In genomic region chr2:228140934-228141528, GRCh38 we compare ENCODE assay signal across 10 cellular contexts.
A peak's percentile ranks its signal among the peaks of the same experiment; 100 is the strongest.
DNase-seq lines count a peak whose midpoint lies in the region; ATAC-seq lines count a peak whose summit lies in the region.
"Had no signal": no experiment of that assay in that cellular context is flagged by ENCODE, and none has a peak within 500 bp of the region (broad histone marks: within the 10 kb centered on the region; RNA-seq: fewer than 3 reads in every experiment).

No MANE protein-coding gene starts in this region.

- H3K27ac Mint-ChIP-seq in stimulated activated naive CD8-positive, alpha-beta T cell treated with anti-CD3 and anti-CD28 coated beads, Interleukin-15, amount 100 ng/mL, for 72 hours: no peak overlapping the region
- H3K27ac Mint-ChIP-seq in stimulated activated effector memory CD8-positive, alpha-beta T cell treated with anti-CD3 and anti-CD28 coated beads, Interleukin-12 subunit alpha, Interleukin-12 subunit beta, amount 100 ng/mL, for 72 hours: no peak overlapping the region

- H3K4me3 Mint-ChIP-seq in stimulated activated naive CD8-positive, alpha-beta T cell treated with anti-CD3 and anti-CD28 coated beads, Interleukin-15, amount 100 ng/mL, for 72 hours: no peak overlapping the region
- H3K4me3 Mint-ChIP-seq in stimulated activated effector memory CD8-positive, alpha-beta T cell treated with anti-CD3 and anti-CD28 coated beads, Interleukin-12 subunit alpha, Interleukin-12 subunit beta, amount 100 ng/mL, for 72 hours: no peak overlapping the region

- H3K4me1 Mint-ChIP-seq in stimulated activated naive CD8-positive, alpha-beta T cell treated with anti-CD3 and anti-CD28 coated beads, Interleukin-15, amount 100 ng/mL, for 72 hours: peaks cover 6% of the 10 kb centered on the region
- no peaks in the 10 kb centered on the region for H3K4me1 Mint-ChIP-seq in stimulated activated effector memory CD8-positive, alpha-beta T cell treated with anti-CD3 and anti-CD28 coated beads, Interleukin-12 subunit alpha, Interleukin-12 subunit beta, amount 100 ng/mL, for 72 hours

- H3K9me3 Mint-ChIP-seq in stimulated activated naive CD8-positive, alpha-beta T cell treated with anti-CD3 and anti-CD28 coated beads, Interleukin-15, amount 100 ng/mL, for 72 hours: peaks cover 8 to 14% of the 10 kb centered on the region in 2 donors
- H3K9me3 Mint-ChIP-seq in stimulated activated effector memory CD8-positive, alpha-beta T cell treated with anti-CD3 and anti-CD28 coated beads, Interleukin-12 subunit alpha, Interleukin-12 subunit beta, amount 100 ng/mL, for 72 hours: peaks cover 22% of the 10 kb centered on the region

- no peaks in the 10 kb centered on the region for H3K27me3 Mint-ChIP-seq in stimulated activated naive CD8-positive, alpha-beta T cell treated with anti-CD3 and anti-CD28 coated beads, Interleukin-15, amount 100 ng/mL, for 72 hours

- no peaks in the 10 kb centered on the region for H3K36me3 Mint-ChIP-seq in stimulated activated effector memory CD8-positive, alpha-beta T cell treated with anti-CD3 and anti-CD28 coated beads, Interleukin-12 subunit alpha, Interleukin-12 subunit beta, amount 100 ng/mL, for 72 hours

- DNase-seq in stimulated activated naive CD8-positive, alpha-beta T cell treated with anti-CD3 and anti-CD28 coated beads, Interleukin-15, amount 100 ng/mL, for 72 hours: no peak
- no peak for DNase-seq in stimulated activated naive CD8-positive, alpha-beta T cell treated with anti-CD3 and anti-CD28 coated beads, Interleukin-15, Interleukin-2, amounts not matched to agents 100 U/mL and 50 U/mL, for 24 hours
- DNase-seq in stimulated activated effector memory CD8-positive, alpha-beta T cell treated with anti-CD3 and anti-CD28 coated beads, Interleukin-12 subunit alpha, Interleukin-12 subunit beta, amount 100 ng/mL, for 72 hours (ENCODE audit: low spot score in 2 of 2): no peak
- DNase-seq in DMS153 (lab: John Stamatoyannopoulos, UW) (no peak), RPMI8226 (no peak)
- no peak for DNase-seq in stimulated activated CD4-positive, alpha-beta T cell treated with anti-CD3 and anti-CD28 coated beads, Interleukin-4, amount 100 ng/mL, for 24 hours
- DNase-seq: activated CD8-positive, alpha-beta memory T cell treated with anti-CD3 and anti-CD28 coated beads for 24 hours; NCI-H526 treated with DMSO at 0.1 percent for 48 hours had no signal

- ATAC-seq in stimulated activated naive CD8-positive, alpha-beta T cell treated with anti-CD3 and anti-CD28 coated beads, Interleukin-15, amount 100 ng/mL, for 72 hours: peak; percentile 67
- no peak for ATAC-seq in stimulated activated naive CD8-positive, alpha-beta T cell treated with anti-CD3 and anti-CD28 coated beads, Interleukin-15, Interleukin-2, amounts not matched to agents 100 U/mL and 50 U/mL, for 24 hours
- ATAC-seq in GM21737 (IDR thresholded peaks at IDR 0.05; ENCODE audit: unreplicated experiment) (peak; percentile 98), HG03196 (IDR thresholded peaks at IDR 0.05; ENCODE audit: unreplicated experiment) (peak; percentile 99)
- ATAC-seq in stimulated activated effector memory CD8-positive, alpha-beta T cell treated with anti-CD3 and anti-CD28 coated beads, Interleukin-12 subunit alpha, Interleukin-12 subunit beta, amount 100 ng/mL, for 72 hours: peak; percentile 62
